In the genomic region with DNA sequence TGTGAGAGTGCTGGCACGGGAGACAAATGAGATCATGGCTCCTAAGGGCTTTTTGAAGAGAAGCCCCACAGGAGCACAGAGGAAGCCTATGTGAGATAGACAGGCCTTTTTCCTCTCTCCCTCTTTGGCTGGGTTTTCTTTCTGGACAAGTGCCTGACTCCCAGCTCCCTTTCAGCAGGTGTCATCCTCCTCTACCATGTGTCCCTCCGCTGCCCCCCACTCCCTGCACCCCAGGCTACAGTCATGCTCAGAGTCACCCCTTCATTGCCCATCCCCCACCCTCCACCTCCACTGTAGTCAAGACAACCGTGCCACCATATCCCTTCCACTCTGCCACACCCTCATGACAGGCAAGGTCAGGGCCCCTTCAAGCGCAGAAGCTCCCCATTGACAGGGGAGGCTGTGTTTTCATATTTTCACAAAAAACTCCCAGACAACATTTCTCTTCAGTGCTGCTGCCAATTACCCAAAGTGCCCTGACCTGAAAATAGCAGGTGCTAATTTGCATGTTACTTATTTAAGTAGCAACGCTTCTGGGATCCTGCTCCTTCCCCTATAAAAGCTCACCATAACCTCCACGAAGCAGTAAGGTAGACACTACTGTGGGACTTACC, we compare ENCODE assay signal across 12 cellular contexts.
DNase-seq lines count a peak whose midpoint lies in the region; ATAC-seq and TF ChIP-seq lines count a peak whose summit lies in the region.
"Had no signal": no experiment of that assay in that cellular context is flagged by ENCODE, and none has a peak within 500 bp of the region (broad histone marks: within the 10 kb centered on the region; RNA-seq: fewer than 3 reads in every experiment).

No MANE protein-coding gene starts in this region.

- H3K4me2 ChIP-seq in neural cell (ENCODE audit: low read length) = no peak overlapping the region

- peaks cover 83% of the 10 kb centered on the region for H3K4me1 Mint-ChIP-seq in chondrocyte (ENCODE audit: low read depth)

- H3K27ac ChIP-seq in left ventricle myocardium inferior (replicated peaks) (peak overlapping the region; percentile 91), neural cell (ENCODE audit: low read length) (peak overlapping the region; percentile 2), vagina (peak overlapping the region; percentile 76), right lobe of liver (no peak overlapping the region)

- no peaks in the 10 kb centered on the region for H3K9me3 ChIP-seq in left ventricle myocardium inferior (replicated peaks)
- H3K9me3 ChIP-seq in neural cell (ENCODE audit: low read length) = no peaks in the 10 kb centered on the region
- no peaks in the 10 kb centered on the region for H3K9me3 ChIP-seq in vagina
- H3K9me3 ChIP-seq in right lobe of liver = no peaks in the 10 kb centered on the region

- H3K9me3 Mint-ChIP-seq in chondrocyte (ENCODE audit: low read depth) = no peaks in the 10 kb centered on the region
- H3K9me3 Mint-ChIP-seq: activated T-cell treated with anti-CD3 and anti-CD28 coated beads, Interleukin-2, amount 50 U/mL, for 72 hours had no signal

- H3K79me2 ChIP-seq in neural cell (replicated peaks; ENCODE audit: insufficient read depth, low read length) = peaks cover 87% of the 10 kb centered on the region

- H3K36me3 ChIP-seq in left ventricle myocardium inferior = no peaks in the 10 kb centered on the region
- H3K36me3 ChIP-seq in neural cell (ENCODE audit: insufficient read depth, low read length) = no peaks in the 10 kb centered on the region
- no peaks in the 10 kb centered on the region for H3K36me3 ChIP-seq in vagina
- no peaks in the 10 kb centered on the region for H3K36me3 ChIP-seq in right lobe of liver

- H3K9me2 ChIP-seq in neural cell (ENCODE audit: insufficient read depth, low read length) = no peaks in the 10 kb centered on the region

- H3K4me3 ChIP-seq in left ventricle myocardium inferior (peak overlapping the region; percentile 4), neural cell (ENCODE audit: low read length) (peak overlapping the region; percentile 94), vagina (no peak overlapping the region), right lobe of liver (no peak overlapping the region)

- TF ChIP-seq CTCF in left ventricle myocardium inferior (IDR thresholded peaks at IDR 0.05; ENCODE audit: borderline replicate concordance) (no peak), chondrocyte (IDR thresholded peaks at IDR 0.05) (no peak), neural cell (IDR thresholded peaks at IDR 0.05; ENCODE audit: poor library complexity, severe bottlenecking) (no peak), vagina (IDR thresholded peaks at IDR 0.05) (no peak), right lobe of liver (IDR thresholded peaks at IDR 0.05) (no peak)

- H3F3A ChIP-seq in neural cell (ENCODE audit: insufficient read depth, low read length, poor library complexity, severe bottlenecking) = no peaks in the 10 kb centered on the region

- TF ChIP-seq RAD21 in neural cell (conservative IDR thresholded peaks at IDR 0.05) = no peak

- peaks cover 8% of the 10 kb centered on the region for H4K20me1 ChIP-seq in neural cell (ENCODE audit: insufficient read depth)

- no peak for TF ChIP-seq POLR2A in vagina (IDR thresholded peaks at IDR 0.05)
- TF ChIP-seq POLR2A in right lobe of liver (IDR thresholded peaks at IDR 0.05) = no peak

- no peak for ATAC-seq in left cardiac atrium
- ATAC-seq in right lobe of liver = no peak
- ATAC-seq: activated T-cell treated with anti-CD3 and anti-CD28 coated beads, Interleukin-2, amount 50 U/mL, for 72 hours had no signal

- H3K4me3 Mint-ChIP-seq in chondrocyte (ENCODE audit: unreplicated experiment) = peak overlapping the region; percentile 9
- H3K4me3 Mint-ChIP-seq: activated T-cell treated with anti-CD3 and anti-CD28 coated beads, Interleukin-2, amount 50 U/mL, for 72 hours had no signal

- H3K4me1 ChIP-seq in left ventricle myocardium inferior (peaks cover 98% of the 10 kb centered on the region), vagina (peaks cover 71% of the 10 kb centered on the region), right lobe of liver (peaks cover 0 to 13% (median 0%) of the 10 kb centered on the region in 4 donors)

- intact Hi-C loops in left ventricle myocardium inferior (cut with micrococcal nuclease) (no loop called here), left cardiac atrium (cut with DNase I) (no loop called here), vagina (cut with DNase I) (no loop called here), right lobe of liver (cut with DNase I) (no loop called here)

- H3K9ac ChIP-seq in neural cell (ENCODE audit: low read length) = no peak overlapping the region

- no peak for TF ChIP-seq EP300 in neural cell (conservative IDR thresholded peaks at IDR 0.05; ENCODE audit: poor library complexity, severe bottlenecking)

- peak overlapping the region; percentile 98 for H3K27ac Mint-ChIP-seq in chondrocyte (ENCODE audit: unreplicated experiment)
- H3K27ac Mint-ChIP-seq: activated T-cell treated with anti-CD3 and anti-CD28 coated beads, Interleukin-2, amount 50 U/mL, for 72 hours had no signal

- WGBS in right lobe of liver (ENCODE audit: insufficient coverage, low coverage, low lambda C conversion rate, missing lambda C conversion rate) = 52% methylated on average over 6 of the region's 6 CpGs

- DNase-seq in left ventricle myocardium inferior (no peak), left cardiac atrium (no peak), chondrocyte (ENCODE audit: low spot score) (no peak), vagina (ENCODE audit: extremely low spot score in 2 of 2) (no peak), right lobe of liver (no peak), NCI-H82 (lab: John Stamatoyannopoulos, UW) (no peak)
- DNase-seq in stimulated activated CD4-positive, alpha-beta T cell treated with anti-CD3 and anti-CD28 coated beads, Interleukin-4, amount 100 ng/mL, for 4 hours = no peak
- DNase-seq: activated CD4-positive, alpha-beta T cell treated with anti-CD3 and anti-CD28 coated beads for 1 hour; activated T-cell treated with anti-CD3 and anti-CD28 coated beads, Interleukin-2, amount 50 U/mL, for 72 hours; NCI-H1417 treated with DMSO at 0.1 percent for 48 hours; NCI-H524 had no signal

- H2AFZ ChIP-seq in neural cell (ENCODE audit: low read depth, low read length) = no peak overlapping the region

- no peaks in the 10 kb centered on the region for H3K27me3 ChIP-seq in left ventricle myocardium inferior (ENCODE audit: low read depth)
- H3K27me3 ChIP-seq in neural cell (ENCODE audit: insufficient read depth, low read depth, low read length) = no peaks in the 10 kb centered on the region
- no peaks in the 10 kb centered on the region for H3K27me3 ChIP-seq in vagina
- H3K27me3 ChIP-seq in right lobe of liver = no peaks in the 10 kb centered on the region

- no peaks in the 10 kb centered on the region for H3K27me3 Mint-ChIP-seq in chondrocyte (ENCODE audit: low read depth)

- H3K36me3 Mint-ChIP-seq in chondrocyte (ENCODE audit: low read depth) = peaks cover 11% of the 10 kb centered on the region

TF ChIP-seq in neural cell, 6 proteins besides CTCF, POLR2A, EP300 and RAD21:
- TF ChIP-seq EZH2 (IDR thresholded peaks at IDR 0.05; ENCODE audit: borderline replicate concordance, insufficient read depth, low read length, poor library complexity, severe bottlenecking) = no peak
- TF ChIP-seq MXI1 (conservative IDR thresholded peaks at IDR 0.05; ENCODE audit: poor library complexity, severe bottlenecking) = peak; percentile 2
- TF ChIP-seq REST (IDR thresholded peaks at IDR 0.05; ENCODE audit: borderline replicate concordance) = no peak

Comparison
In these comparisons a context has a peak if more than half of its experiments do, and no peak if none do; other contexts are left out.
1. H3K27ac ChIP-seq: peak in left ventricle myocardium inferior (single experiment), neural cell (single experiment) and vagina (single experiment); none in right lobe of liver (0 of 3).
2. H3K4me3 ChIP-seq: peak in left ventricle myocardium inferior (single experiment) and neural cell (single experiment); none in vagina (0 of 2) and right lobe of liver (0 of 3).